In genomic region chr4:185916231-185916630, GRCh38 we compare ENCODE assay signal across 26 cellular contexts.
DNase-seq lines count a peak whose midpoint lies in the region; ATAC-seq, FAIRE-seq and TF ChIP-seq lines count a peak whose summit lies in the region.
"Had no signal": no experiment of that assay in that cellular context is flagged by ENCODE, and none has a peak within 500 bp of the region (broad histone marks: within the 10 kb centered on the region; RNA-seq: fewer than 3 reads in every experiment).

No MANE protein-coding gene starts in this region.

- H4K8ac ChIP-seq in H1 (ENCODE audit: extremely low read depth, insufficient read depth, low read length), result no peak overlapping the region

- peaks cover 0 to 39% of the 10 kb centered on the region in 2 donors for H3K4me1 ChIP-seq in adrenal gland (replicated peaks in 1 of 2)
- H3K4me1 ChIP-seq in H1 (replicated peaks in 1 of 4; ENCODE audit: control insufficient read depth in 3 of 4, insufficient read depth in 4 of 4, low read length in 3 of 4), result peaks cover 0 to 8% (median 4%) of the 10 kb centered on the region in 4 experiments; a peak in 4 of 7 replicates
- H3K4me1 ChIP-seq in osteoblast (ENCODE audit: insufficient read depth, low read length), result peaks cover 49% of the 10 kb centered on the region

- intact Hi-C loops in adrenal gland (cut with DNase I), result no loop called here

- no peak overlapping the region for H2BK120ac ChIP-seq in H1 (replicated peaks; ENCODE audit: low read depth, low read length)

- peak overlapping the region; percentile 73; the same call in 1 of the 2 replicates for H2BK20ac ChIP-seq in H1 (ENCODE audit: low read length)

- no peak overlapping the region for H2AK5ac ChIP-seq in H1 (ENCODE audit: low read depth, low read length)

- no peak overlapping the region for H4K5ac ChIP-seq in H1 (ENCODE audit: insufficient read length, low read depth, low read length)

- no peak for TF ChIP-seq RAD21 in H1 (IDR thresholded peaks at IDR 0.05 in 1 of 2, conservative IDR thresholded peaks at IDR 0.05 in 1 of 2; ENCODE audit: low read depth in 2 of 2, low read length in 2 of 2)

- H3K9ac ChIP-seq in H1 (replicated peaks in 1 of 4; ENCODE audit: extremely low read depth in 1 of 4, low read depth in 3 of 4, low read length in 3 of 4), result no peak overlapping the region
- H3K9ac ChIP-seq: BLaER1 had no signal

- no peaks in the 10 kb centered on the region for H3K9me3 ChIP-seq in adrenal gland (replicated peaks in 1 of 3)
- H3K9me3 ChIP-seq in H1 (ENCODE audit: insufficient read depth in 2 of 2, low read depth in 1 of 2, low read length in 1 of 2), result no peaks in the 10 kb centered on the region
- no peaks in the 10 kb centered on the region for H3K9me3 ChIP-seq in osteoblast (ENCODE audit: low read depth, low read length)
- H3K9me3 ChIP-seq: BE2C, BLaER1 had no signal

- H3K79me2 ChIP-seq in H1 (ENCODE audit: control insufficient read depth in 1 of 2, insufficient read depth in 2 of 2, low read length in 2 of 2), result no peaks in the 10 kb centered on the region
- no peaks in the 10 kb centered on the region for H3K79me2 ChIP-seq in osteoblast (ENCODE audit: insufficient read depth, low read length)

- no peak overlapping the region for H2BK12ac ChIP-seq in H1 (ENCODE audit: low read depth, low read length)

- H3K36me3 ChIP-seq in adrenal gland (replicated peaks in 1 of 2), result no peaks in the 10 kb centered on the region
- no peaks in the 10 kb centered on the region for H3K36me3 ChIP-seq in H1 (ENCODE audit: control insufficient read depth in 2 of 4, insufficient read depth in 4 of 4, low read length in 3 of 4)
- no peaks in the 10 kb centered on the region for H3K36me3 ChIP-seq in osteoblast (ENCODE audit: insufficient read depth, low read length)
- H3K36me3 ChIP-seq: BE2C, BLaER1 had no signal

- H3K4ac ChIP-seq in H1 (replicated peaks; ENCODE audit: insufficient read length, low read depth, low read length), result no peak overlapping the region

- no peak for ATAC-seq in HG03175 (IDR thresholded peaks at IDR 0.05; ENCODE audit: unreplicated experiment)

- H3K79me1 ChIP-seq in H1 (ENCODE audit: low read depth, low read length), result no peaks in the 10 kb centered on the region

- TF ChIP-seq CTCF in adrenal gland (IDR thresholded peaks at IDR 0.05), result no peak
- no peak for TF ChIP-seq CTCF in H1 (IDR thresholded peaks at IDR 0.05; ENCODE audit: control extremely low read depth in 1 of 3, insufficient read depth in 1 of 3, low read depth in 1 of 3, low read length in 3 of 3)
- no peak for TF ChIP-seq CTCF in osteoblast (IDR thresholded peaks at IDR 0.05; ENCODE audit: extremely low read depth, low read depth, low read length)

- 0 out of 2 replicates have a peak overlapping the region, but pooled peaks have one; percentile 11 for H3K18ac ChIP-seq in H1 (ENCODE audit: extremely low read depth, low read length)

- H2BK5ac ChIP-seq in H1 (ENCODE audit: low read depth, low read length), result no peak overlapping the region

- DNase-seq in adrenal gland, result no peak
- DNase-seq in H1 (ENCODE audit: low read depth in 1 of 2, low spot score in 2 of 2), result no peak
- peak; percentile 42 for DNase-seq in islet precursor cell
- no peak for DNase-seq in osteoblast (ENCODE audit: insufficient read length, low spot score, missing footprints)
- DNase-seq in GM03348 (ENCODE audit: low spot score), result no peak
- DNase-seq in OCI-M1 (lab: John Stamatoyannopoulos, UW), result no peak
- no peak for DNase-seq in medulla oblongata (ENCODE audit: extremely low spot score)
- DNase-seq: 8988T; ACHN; BE2C; C1 segment of cervical spinal cord; CD4-positive, alpha-beta memory T cell; CD4-positive, CD25-positive, alpha-beta regulatory T cell; CD8-positive, alpha-beta memory T cell; COR-L47; DMS 273 treated with DMSO at 0.1 percent for 48 hours; DMS153; DMS79; DND-41; EL; GDM1 had no signal

- H3K14ac ChIP-seq in H1 (ENCODE audit: insufficient read length), result no peak overlapping the region

- CTCF ChIA-PET in H1 (lab: Charles Lee; ENCODE audit: partially characterized antibody), result interaction anchor here (0.7 to 1.1 kb wide), 3 partner anchors 12 to 980 kb away, joined by 3 to 4 read pairs (median 4); no protein-coding TSS in a partner anchor

- H2AFZ ChIP-seq in H1 (ENCODE audit: low read length) (no peak overlapping the region), osteoblast (ENCODE audit: low read length) (no peak overlapping the region)

- H3K27me3 ChIP-seq in adrenal gland (no peaks in the 10 kb centered on the region), H1 (replicated peaks in 1 of 4; ENCODE audit: control insufficient read depth in 3 of 4, extremely low read depth in 1 of 4, insufficient read depth in 3 of 4, low read length in 3 of 4) (no peaks in the 10 kb centered on the region), osteoblast (ENCODE audit: insufficient read depth, low read length) (no peaks in the 10 kb centered on the region)
- H3K27me3 ChIP-seq: BE2C, BLaER1 had no signal

- POLR2A ChIA-PET in H1 (lab: Charles Lee; ENCODE audit: partially characterized antibody), result no interaction called here

- H4K20me1 ChIP-seq in H1 (replicated peaks in 1 of 2; ENCODE audit: control insufficient read depth in 1 of 2, insufficient read depth in 2 of 2, low read length in 2 of 2) (no peaks in the 10 kb centered on the region), osteoblast (ENCODE audit: insufficient read depth, low read length) (no peaks in the 10 kb centered on the region)
- H4K20me1 ChIP-seq: BLaER1 had no signal

- H2BK15ac ChIP-seq in H1 (ENCODE audit: low read length), result no peak overlapping the region

- no peak for TF ChIP-seq EP300 in H1 (IDR thresholded peaks at IDR 0.05; ENCODE audit: borderline replicate concordance in 1 of 2, low read depth in 2 of 2, low read length in 2 of 2)

- no peak overlapping the region for H4K91ac ChIP-seq in H1 (replicated peaks; ENCODE audit: insufficient read length, low read length)

- H3K56ac ChIP-seq in H1 (replicated peaks; ENCODE audit: insufficient read length, low read depth, low read length), result no peak overlapping the region

- H3K4me2 ChIP-seq in H1 (ENCODE audit: insufficient read depth in 1 of 2, low read depth in 2 of 2, low read length in 2 of 2), result 0 out of 4 replicates have a peak overlapping the region, but pooled peaks of 1 of the 2 experiments have one; percentile 28
- H3K4me2 ChIP-seq in osteoblast (ENCODE audit: insufficient read depth, low read length), result no peak overlapping the region
- H3K4me2 ChIP-seq: BLaER1 had no signal

- H3K27ac ChIP-seq in adrenal gland (peak overlapping the region in 3 of 5 donors; percentile 50 to 80 (median 53)), H1 (ENCODE audit: low read depth, low read length) (no peak overlapping the region), osteoblast (ENCODE audit: low read depth, low read length) (peak overlapping the region; percentile 98)
- H3K27ac ChIP-seq: BLaER1 had no signal

- H3K23ac ChIP-seq in H1 (ENCODE audit: insufficient read length), result no peak overlapping the region

- FAIRE-seq in H1 (lab: Jason Lieb, UNC), result no peak
- FAIRE-seq: A204.1, GM12891, GM19239 had no signal

- H3K4me3 ChIP-seq in adrenal gland, result no peak overlapping the region
- H3K4me3 ChIP-seq in H1 (ENCODE audit: extremely low read depth in 1 of 4, insufficient read depth in 2 of 4, low read depth in 3 of 4, low read length in 4 of 4), result no peak overlapping the region
- no peak overlapping the region for H3K4me3 ChIP-seq in osteoblast (ENCODE audit: insufficient read depth, low read length)
- H3K4me3 ChIP-seq: BLaER1 had no signal

- 92 to 98% (median 95%) methylated on average over 4 of the region's 4 CpGs for WGBS in adrenal gland, 4 donors
- 90% methylated on average over 4 of the region's 4 CpGs; no CpG with 5 or more reads in 1 of the 2 experiments for WGBS in H1 (ENCODE audit: extremely low coverage in 1 of 2, insufficient coverage in 1 of 2, insufficient read length in 1 of 2, insufficient replicate concordance in 2 of 2, low coverage in 1 of 2, low lambda C conversion rate in 2 of 2, missing lambda C conversion rate in 1 of 2), 2 experiments

- H3K23me2 ChIP-seq in H1 (ENCODE audit: low read depth, low read length), result no peaks in the 10 kb centered on the region

- TF ChIP-seq POLR2A in adrenal gland (IDR thresholded peaks at IDR 0.05) (no peak), H1 (IDR thresholded peaks at IDR 0.05; ENCODE audit: control extremely low read depth in 1 of 2, low read depth in 2 of 2, low read length in 2 of 2) (no peak)

TF ChIP-seq in H1, 55 proteins besides CTCF, POLR2A, EP300 and RAD21 (continues in another document):
- TF ChIP-seq SIX5 (IDR thresholded peaks at IDR 0.05; ENCODE audit: low read depth, low read length) (no peak), GABPA (IDR thresholded peaks at IDR 0.05; ENCODE audit: borderline replicate concordance, insufficient read depth, low read length) (no peak), SP4 (IDR thresholded peaks at IDR 0.05; ENCODE audit: low read length) (no peak), EGR1 (IDR thresholded peaks at IDR 0.05; ENCODE audit: borderline replicate concordance, low read depth, low read length) (no peak), TAF7 (optimal IDR thresholded peaks at IDR 0.05; ENCODE audit: borderline replicate concordance, low read depth, low read length) (no peak)
